Comparison of ENCODE assay signal across 1 cellular context in the genomic region with DNA sequence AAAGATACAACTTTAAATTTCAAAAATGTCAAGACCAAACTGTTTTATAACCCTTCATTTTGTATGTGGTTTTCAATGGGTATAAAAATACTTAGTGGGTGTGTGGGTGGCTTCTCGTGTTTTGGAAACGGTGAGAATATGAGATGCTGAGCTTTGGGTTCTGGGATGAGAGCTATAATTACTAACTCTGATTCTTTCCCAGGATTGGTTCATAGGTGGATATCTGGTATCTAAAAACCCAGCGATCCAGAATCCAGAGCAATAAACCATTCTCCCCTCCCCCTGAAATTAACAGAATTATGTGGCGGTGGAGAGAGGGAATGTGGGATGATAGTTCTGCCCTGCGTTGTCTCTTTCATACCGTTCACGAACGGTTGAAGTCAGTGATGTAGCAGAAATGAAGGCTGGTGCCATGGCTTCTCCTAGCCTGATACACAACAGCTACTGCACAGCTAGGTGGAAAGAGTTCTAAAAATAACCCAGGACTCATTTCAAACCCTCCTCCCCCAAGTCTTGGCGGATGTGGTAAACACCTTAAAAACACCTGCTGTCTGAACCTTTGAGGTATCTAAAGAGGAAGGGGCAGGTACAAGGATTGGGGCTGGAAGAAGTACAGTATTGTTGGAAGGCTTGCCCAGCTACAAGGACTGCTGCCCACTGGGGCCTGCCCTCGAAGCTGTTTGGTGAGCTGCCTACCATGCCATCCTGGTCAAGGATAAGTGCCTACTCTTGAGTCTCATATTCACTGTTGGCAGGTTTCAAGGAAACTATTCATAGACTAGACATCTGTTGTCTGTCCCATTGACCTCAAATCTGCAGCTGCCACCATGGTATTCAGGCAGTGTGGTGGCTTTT.
TF ChIP-seq lines count a peak whose summit lies in the region.

No MANE protein-coding gene starts in this region.

TF ChIP-seq in SK-N-SH treated with all-trans-retinoic acid at 6 μM for 48 hours, 23 proteins besides CTCF, POLR2A, EP300 and RAD21 (continued from another document):
- TF ChIP-seq, protein P1, sequence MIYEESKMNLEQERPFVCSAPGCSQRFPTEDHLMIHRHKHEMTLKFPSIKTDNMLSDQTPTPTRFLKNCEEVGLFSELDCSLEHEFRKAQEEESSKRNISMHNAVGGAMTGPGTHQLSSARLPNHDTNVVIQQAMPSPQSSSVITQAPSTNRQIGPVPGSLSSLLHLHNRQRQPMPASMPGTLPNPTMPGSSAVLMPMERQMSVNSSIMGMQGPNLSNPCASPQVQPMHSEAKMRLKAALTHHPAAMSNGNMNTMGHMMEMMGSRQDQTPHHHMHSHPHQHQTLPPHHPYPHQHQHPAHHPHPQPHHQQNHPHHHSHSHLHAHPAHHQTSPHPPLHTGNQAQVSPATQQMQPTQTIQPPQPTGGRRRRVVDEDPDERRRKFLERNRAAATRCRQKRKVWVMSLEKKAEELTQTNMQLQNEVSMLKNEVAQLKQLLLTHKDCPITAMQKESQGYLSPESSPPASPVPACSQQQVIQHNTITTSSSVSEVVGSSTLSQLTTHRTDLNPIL (CRISPR knock-in tag; IDR thresholded peaks at IDR 0.05; ENCODE audit: low read depth), result no peak
